In the genomic region with DNA sequence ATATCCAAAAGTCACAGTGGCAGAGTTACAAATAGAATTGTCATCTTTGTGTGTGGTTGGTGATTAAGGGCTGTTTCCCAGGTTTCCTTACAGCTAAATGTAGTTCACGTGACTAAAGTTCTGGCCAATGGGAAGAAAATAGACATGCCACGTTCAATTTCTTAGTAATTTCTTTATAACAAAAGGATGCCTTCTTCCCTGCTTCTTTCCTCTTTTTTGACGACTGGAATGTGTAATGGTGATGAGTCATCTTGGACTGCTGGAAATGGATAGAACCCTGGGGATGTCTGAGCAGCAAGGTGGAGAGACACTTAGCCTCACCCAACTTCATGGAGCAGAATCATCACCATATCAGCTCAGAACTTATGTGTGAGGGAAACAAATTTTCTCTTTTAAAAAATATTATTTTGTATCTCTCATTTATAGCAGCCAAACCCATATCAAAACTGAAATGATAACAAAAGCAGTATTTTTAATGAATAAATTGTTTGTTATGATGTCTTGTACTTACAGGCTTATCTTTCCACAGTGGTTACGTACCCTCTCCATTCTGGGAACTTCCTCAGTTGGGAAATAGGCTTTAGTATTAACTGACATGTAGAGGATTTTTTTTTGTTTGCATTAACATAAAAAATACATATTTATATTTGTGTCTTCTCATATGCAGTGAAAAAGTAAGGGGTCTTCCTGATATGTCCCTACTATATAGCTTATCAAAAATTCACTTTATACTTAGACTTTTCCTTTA, we compare ENCODE assay signal across 19 cellular contexts.
DNase-seq lines count a peak whose midpoint lies in the region; FAIRE-seq and TF ChIP-seq lines count a peak whose summit lies in the region.
"Had no signal": no experiment of that assay in that cellular context is flagged by ENCODE, and none has a peak within 500 bp of the region (broad histone marks: within the 10 kb centered on the region; RNA-seq: fewer than 3 reads in every experiment).

No MANE protein-coding gene starts in this region.

- H3K79me2 ChIP-seq in trophoblast cell (ENCODE audit: control insufficient read depth, insufficient read depth, low read length, poor library complexity) (no peaks in the 10 kb centered on the region), MM.1S (ENCODE audit: low read length) (no peaks in the 10 kb centered on the region)

- no peak overlapping the region for H3K4ac ChIP-seq in trophoblast cell (ENCODE audit: low read depth, low read length)

- FAIRE-seq in HTR-8/SVneo (lab: Jason Lieb, UNC) = no peak
- FAIRE-seq: GM12878, TTC549 had no signal

- no peak overlapping the region for H3K23ac ChIP-seq in trophoblast cell (ENCODE audit: low read length)

- H3K4me3 ChIP-seq in brain microvascular endothelial cell (ENCODE audit: low read depth, low read length) (no peak overlapping the region), Peyer's patch (no peak overlapping the region), trophoblast cell (ENCODE audit: low read depth, low read length) (no peak overlapping the region), MM.1S (ENCODE audit: low read length) (no peak overlapping the region)
- H3K4me3 ChIP-seq: body of pancreas, gastroesophageal sphincter, GM12878 had no signal

- H2AFZ ChIP-seq in trophoblast cell (ENCODE audit: insufficient read depth, low read length, poor library complexity) (no peak overlapping the region), MM.1S (ENCODE audit: low read length) (no peak overlapping the region)

- in situ Hi-C loops in brain microvascular endothelial cell (cut with HindIII; ENCODE audit: low pct_ligation_motif_present, low sequenced_read_pairs) = no loop called here

- H3K18ac ChIP-seq in trophoblast cell (ENCODE audit: low read length) = no peak overlapping the region

- no peak overlapping the region for H2AK5ac ChIP-seq in trophoblast cell (ENCODE audit: low read length)

- no peaks in the 10 kb centered on the region for H3K27me3 ChIP-seq in brain microvascular endothelial cell (replicated peaks)
- no peaks in the 10 kb centered on the region for H3K27me3 ChIP-seq in Peyer's patch
- no peaks in the 10 kb centered on the region for H3K27me3 ChIP-seq in trophoblast cell (ENCODE audit: insufficient read depth, low read length)
- no peaks in the 10 kb centered on the region for H3K27me3 ChIP-seq in MM.1S (replicated peaks; ENCODE audit: insufficient read depth, low read length)
- H3K27me3 ChIP-seq: body of pancreas, gastroesophageal sphincter had no signal

- no peak overlapping the region for H2BK5ac ChIP-seq in trophoblast cell (ENCODE audit: low read depth, low read length, poor library complexity)

- H4K8ac ChIP-seq in trophoblast cell (ENCODE audit: low read depth, low read length) = no peak overlapping the region

- H3K79me1 ChIP-seq in trophoblast cell (ENCODE audit: low read length) = no peaks in the 10 kb centered on the region

- TF ChIP-seq CTCF in brain microvascular endothelial cell (IDR thresholded peaks at IDR 0.05; ENCODE audit: low read depth, low read length, missing control alignments) = no peak
- TF ChIP-seq CTCF in Peyer's patch (IDR thresholded peaks at IDR 0.05) = no peak
- no peak for TF ChIP-seq CTCF in MM.1S (IDR thresholded peaks at IDR 0.05; ENCODE audit: low read length)

- no CpG with 5 or more reads among the region's 4 CpGs for WGBS in trophoblast cell (ENCODE audit: extremely low coverage, insufficient coverage, insufficient read length)

- H3K36me3 ChIP-seq in brain microvascular endothelial cell (replicated peaks) = no peaks in the 10 kb centered on the region
- no peaks in the 10 kb centered on the region for H3K36me3 ChIP-seq in Peyer's patch
- H3K36me3 ChIP-seq in trophoblast cell (ENCODE audit: control insufficient read depth in 1 of 2, insufficient read depth in 2 of 2, low read length in 2 of 2) = no peaks in the 10 kb centered on the region
- no peaks in the 10 kb centered on the region for H3K36me3 ChIP-seq in MM.1S (replicated peaks; ENCODE audit: insufficient read depth, low read length)
- H3K36me3 ChIP-seq: gastroesophageal sphincter had no signal

- H4K12ac ChIP-seq in trophoblast cell (ENCODE audit: low read depth, low read length) = no peak overlapping the region

- H4K20me1 ChIP-seq in MM.1S (ENCODE audit: insufficient read depth, low read length) = no peaks in the 10 kb centered on the region

- H3K4me1 ChIP-seq in Peyer's patch (no peaks in the 10 kb centered on the region), trophoblast cell (ENCODE audit: control insufficient read depth in 1 of 2, insufficient read depth in 2 of 2, low read length in 2 of 2) (no peaks in the 10 kb centered on the region), MM.1S (ENCODE audit: low read length) (no peaks in the 10 kb centered on the region)
- H3K4me1 ChIP-seq: body of pancreas, gastroesophageal sphincter had no signal

- H3K9me3 ChIP-seq in Peyer's patch = no peaks in the 10 kb centered on the region
- no peaks in the 10 kb centered on the region for H3K9me3 ChIP-seq in trophoblast cell (ENCODE audit: insufficient read depth, low read depth, low read length)
- no peaks in the 10 kb centered on the region for H3K9me3 ChIP-seq in MM.1S (replicated peaks; ENCODE audit: insufficient read depth, low read length)
- H3K9me3 ChIP-seq: body of pancreas, gastroesophageal sphincter had no signal

- no peak overlapping the region for H3K4me2 ChIP-seq in trophoblast cell (ENCODE audit: low read length)
- no peak overlapping the region for H3K4me2 ChIP-seq in MM.1S (ENCODE audit: low read depth, low read length)

- DNase-seq in AG20443 (ENCODE audit: low spot score) (peak; percentile 25), HTR-8/SVneo (ENCODE audit: insufficient read length, low spot score) (peak; percentile 26), brain microvascular endothelial cell (peak; percentile 19), kidney glomerular epithelial cell (lab: John Stamatoyannopoulos, UW) (peak; percentile 74), Peyer's patch (no peak), trophoblast cell (no peak), medulla oblongata (ENCODE audit: extremely low spot score) (no peak), MM.1S (no peak)
- DNase-seq: activated CD8-positive, alpha-beta T cell treated with anti-CD3 and anti-CD28 coated beads for 36 hours; body of pancreas; DMS79 treated with DMSO at 0.1 percent for 48 hours; effector CD4-positive, alpha-beta T cell; immature natural killer cell; NCI-H2081; SIG-M5; stimulated activated CD4-positive, alpha-beta T cell treated with anti-CD3 and anti-CD28 coated beads, Interleukin-15, amount 100 ng/mL, for 24 hours had no signal

- no peak overlapping the region for H3K9ac ChIP-seq in trophoblast cell (ENCODE audit: low read length)
- no peak overlapping the region for H3K9ac ChIP-seq in MM.1S (ENCODE audit: low read length)

- H4K91ac ChIP-seq in trophoblast cell (ENCODE audit: low read depth, low read length) = no peak overlapping the region

- no peaks in the 10 kb centered on the region for H3F3A ChIP-seq in MM.1S (ENCODE audit: insufficient read depth, low read length)

- TF ChIP-seq POLR2A in Peyer's patch (IDR thresholded peaks at IDR 0.05) = no peak

- H3K14ac ChIP-seq in trophoblast cell (ENCODE audit: low read length) = no peak overlapping the region

- H2BK12ac ChIP-seq in trophoblast cell (ENCODE audit: low read length) = no peak overlapping the region

- no peak overlapping the region for H3K27ac ChIP-seq in brain microvascular endothelial cell
- H3K27ac ChIP-seq in Peyer's patch = no peak overlapping the region
- H3K27ac ChIP-seq in trophoblast cell (ENCODE audit: low read depth, low read length) = no peak overlapping the region
- no peak overlapping the region for H3K27ac ChIP-seq in MM.1S (ENCODE audit: low read length)
- H3K27ac ChIP-seq: body of pancreas, gastroesophageal sphincter had no signal

- no peak overlapping the region for H2BK120ac ChIP-seq in trophoblast cell (ENCODE audit: insufficient read depth, low read length, poor library complexity)

- H3K9me2 ChIP-seq in MM.1S (replicated peaks; ENCODE audit: insufficient read depth, low read length) = no peaks in the 10 kb centered on the region

Comparison
In these comparisons a context has a peak if more than half of its experiments do, and no peak if none do; other contexts are left out.
1. DNase-seq: peak in AG20443 (single experiment), HTR-8/SVneo (single experiment), brain microvascular endothelial cell (single experiment) and kidney glomerular epithelial cell (single experiment); none in Peyer's patch (0 of 3), trophoblast cell (0 of 2), medulla oblongata (single experiment) and MM.1S (single experiment).